In the genomic region with DNA sequence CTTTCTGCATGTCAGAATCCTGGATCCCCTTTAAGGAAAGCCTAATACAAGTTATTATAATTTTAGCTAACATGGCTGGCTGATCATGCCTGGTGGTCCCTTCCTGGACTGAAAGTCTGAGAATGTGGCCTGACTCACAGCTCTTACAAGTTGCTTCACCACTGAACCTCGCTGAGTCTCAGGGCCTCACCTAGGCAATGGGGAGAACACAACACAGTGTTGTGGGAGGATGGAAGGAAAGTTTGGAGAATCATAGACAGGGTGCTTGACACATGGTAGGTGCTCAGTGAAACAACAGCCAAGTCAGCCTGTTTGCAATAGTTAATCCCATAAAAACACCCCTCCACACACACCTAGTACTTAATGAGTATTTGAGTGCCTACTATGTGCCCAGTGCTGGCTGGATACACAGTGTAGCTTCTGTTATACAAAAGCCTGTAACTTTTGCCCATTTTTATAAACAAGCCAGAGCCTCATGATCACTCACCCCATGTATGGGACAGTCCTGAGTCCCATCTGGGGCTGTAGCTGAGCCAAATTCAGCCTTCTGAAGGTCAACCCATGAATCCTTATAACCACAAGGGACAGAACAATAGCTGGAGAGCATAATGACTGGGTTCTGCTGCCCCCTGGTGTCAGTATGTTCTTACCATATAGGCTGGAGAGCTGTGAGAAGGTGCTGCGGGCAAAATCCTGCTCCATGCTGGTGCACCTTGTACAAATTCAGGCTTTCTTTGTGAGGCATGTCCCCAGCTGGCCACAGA, we compare ENCODE assay signal across 8 cellular contexts. TPM values are rescaled to one million over a fixed set of nuclear protein-coding genes. Genes with fewer than 3 reads are reported as not detected.
DNase-seq lines count a peak whose midpoint lies in the region; ATAC-seq, FAIRE-seq and TF ChIP-seq lines count a peak whose summit lies in the region.

No MANE protein-coding gene starts in this region.

- FAIRE-seq in HepG2 (lab: Jason Lieb, UNC) = peak; percentile 96

- H3K36me3 ChIP-seq in HepG2 (replicated peaks in 1 of 2; ENCODE audit: control insufficient read depth in 1 of 2, insufficient read depth in 2 of 2, low read length in 2 of 2) = no peaks in the 10 kb centered on the region

- peak; percentile 94 for DNase-seq in Ammon's horn (ENCODE audit: low spot score)
- DNase-seq in NCI-H748 (lab: John Stamatoyannopoulos, UW; ENCODE audit: unreplicated experiment) = peak; percentile 78
- DNase-seq in activated CD4-positive, alpha-beta T cell treated with anti-CD3 and anti-CD28 coated beads, Interleukin-2, amount 50 U/mL, for 24 hours (ENCODE audit: low read depth in 1 of 2, low spot score in 1 of 2) = peak; percentile 35 to 73
- DNase-seq in coronary artery (ENCODE audit: low spot score) = no peak
- peak; percentile 76 for DNase-seq in HepG2 (ENCODE audit: low spot score)
- peak; percentile 43 to 63 (median 49) for DNase-seq in stimulated activated CD4-positive, alpha-beta T cell treated with anti-CD3 and anti-CD28 coated beads, TNF-alpha, amount 100 ng/mL, for 4 hours (ENCODE audit: low read depth in 3 of 3)

- ATAC-seq in GM18909 (IDR thresholded peaks at IDR 0.05; ENCODE audit: poor library complexity, unreplicated experiment) (peak; percentile 76), HG03354 (IDR thresholded peaks at IDR 0.05; ENCODE audit: poor library complexity, severe bottlenecking, unreplicated experiment) (peak; percentile 82), HepG2 (peak; percentile 54)

- intact Hi-C loops in HepG2 (cut with micrococcal nuclease; ENCODE audit: unreplicated experiment) = loop anchor here (1.0 to 2.0 kb wide), 3 partner anchors 55 to 418 kb away; no protein-coding TSS in a partner anchor

- H4K20me1 ChIP-seq in HepG2 (ENCODE audit: insufficient read depth, low read length) = no peaks in the 10 kb centered on the region

- H2AFZ ChIP-seq in HepG2 (ENCODE audit: low read length) = no peak overlapping the region

- peak; percentile 60 for TF ChIP-seq CTCF in coronary artery (IDR thresholded peaks at IDR 0.05)
- peak; percentile 91 for TF ChIP-seq CTCF in HepG2 (CRISPR knock-in tag; IDR thresholded peaks at IDR 0.05)

- H3K27me3 ChIP-seq in HepG2 (ENCODE audit: control insufficient read depth in 1 of 2, insufficient read depth in 2 of 2, low read length in 2 of 2) = peaks cover 11 to 31% of the 10 kb centered on the region in 2 experiments; a peak in 3 of 5 replicates

- H3K4me3 ChIP-seq in coronary artery = no peak overlapping the region
- H3K4me3 ChIP-seq in HepG2 (replicated peaks in 1 of 3; ENCODE audit: insufficient read depth in 1 of 3, low read depth in 2 of 3, low read length in 3 of 3) = no peak overlapping the region

- in situ Hi-C loops in HepG2 (cut with HindIII; ENCODE audit: extremely low pct_ligation_motif_present, low pct_unique_long_range_greater_than_20kb) = loop anchor here (5.0 to 25.0 kb wide), 4 partner anchors 195 to 570 kb away; no protein-coding TSS in a partner anchor

- CTCF ChIA-PET in HepG2 (lab: Yijun Ruan, JAX; ENCODE audit: low intra/inter-chr PET ratio, low total read pairs) = interaction anchor here (1.7 kb wide), 2 partner anchors 197 to 418 kb away, joined by 7 to 18 read pairs; no protein-coding TSS in a partner anchor

- TF ChIP-seq EP300 in HepG2 (IDR thresholded peaks at IDR 0.05; ENCODE audit: low read depth in 2 of 2, low read length in 2 of 2) (no peak), HepG2 (CRISPR knock-in tag; IDR thresholded peaks at IDR 0.05; ENCODE audit: borderline replicate concordance) (no peak)

- BruUV-seq in HepG2 (replicated peaks; lab: Mats Ljungman, UMichigan) = no TSS peak

- H3K27ac ChIP-seq in coronary artery (no peak overlapping the region), HepG2 (ENCODE audit: extremely low read length, insufficient read depth, low read length) (no peak overlapping the region)

- TF ChIP-seq RAD21 in HepG2 (CRISPR knock-in tag; IDR thresholded peaks at IDR 0.05) = peak; percentile 93

- POLR2A ChIA-PET in HepG2 (lab: Yijun Ruan, JAX) = interaction anchor here (0.8 to 1.2 kb wide), 5 partner anchors 8 to 418 kb away, joined by 3 to 11 read pairs (median 3); a partner anchor contains a TSS

- H3K9me3 ChIP-seq in HepG2 (ENCODE audit: low read length) = no peaks in the 10 kb centered on the region

- H3K4me2 ChIP-seq in HepG2 (ENCODE audit: low read depth, low read length) = no peak overlapping the region

- TF ChIP-seq POLR2A in HepG2 (IDR thresholded peaks at IDR 0.05; ENCODE audit: insufficient read depth in 1 of 2, low read depth in 2 of 2, low read length in 2 of 2) = no peak

- H3K9ac ChIP-seq in HepG2 (ENCODE audit: insufficient read depth, low read depth, low read length) = no peak overlapping the region

- peaks cover 56% of the 10 kb centered on the region for H3K4me1 ChIP-seq in HepG2 (ENCODE audit: insufficient read depth, low read length)

- 11% methylated on average over 2 of the region's 2 CpGs for WGBS in HepG2 (ENCODE audit: low lambda C conversion rate)

- no peaks in the 10 kb centered on the region for H3K79me2 ChIP-seq in HepG2 (ENCODE audit: insufficient read depth, low read length)

TF ChIP-seq in HepG2, 621 proteins besides CTCF, POLR2A, EP300 and RAD21 (continues in another document):
- no peak for TF ChIP-seq SOX6 (IDR thresholded peaks at IDR 0.05)
- peak; percentile 29; the same call in 1 of the 2 replicates for TF ChIP-seq SOX6 (CRISPR knock-in tag; IDR thresholded peaks at IDR 0.05)
- no peak for TF ChIP-seq ZSCAN20 (CRISPR knock-in tag; IDR thresholded peaks at IDR 0.05; ENCODE audit: borderline replicate concordance)
- TF ChIP-seq JUND (CRISPR knock-in tag; IDR thresholded peaks at IDR 0.05) = 0 out of 2 replicates have a peak, but pooled peaks have one; percentile 8
- no peak for TF ChIP-seq ZNF329 (CRISPR knock-in tag; IDR thresholded peaks at IDR 0.05; ENCODE audit: low read depth)
- no peak for TF ChIP-seq POLR2G (IDR thresholded peaks at IDR 0.05; ENCODE audit: low read depth, low read length)
- TF ChIP-seq HNF4A (CRISPR knock-in tag; IDR thresholded peaks at IDR 0.05) = 0 out of 2 replicates have a peak, but pooled peaks have one; percentile 9
- no peak for TF ChIP-seq HNRNPLL (IDR thresholded peaks at IDR 0.05; ENCODE audit: low read depth, low read length, poor library complexity, severe bottlenecking)
- 0 out of 2 replicates have a peak, but pooled peaks have one; percentile 18 for TF ChIP-seq RXRB (CRISPR knock-in tag; IDR thresholded peaks at IDR 0.05; ENCODE audit: borderline replicate concordance)
- peak; percentile 75 for TF ChIP-seq ZKSCAN1 (IDR thresholded peaks at IDR 0.05; ENCODE audit: low read length)
- no peak for TF ChIP-seq PRPF4 (IDR thresholded peaks at IDR 0.05; ENCODE audit: low read depth, low read length, poor library complexity, severe bottlenecking)
- peak; percentile 32 for TF ChIP-seq XRCC5 (optimal IDR thresholded peaks at IDR 0.05; ENCODE audit: low read length)
- TF ChIP-seq ZNF562 (CRISPR knock-in tag; IDR thresholded peaks at IDR 0.05; ENCODE audit: borderline replicate concordance) = no peak

RNA-seq across cellular contexts. Expression of a gene that starts 3.9 kb away (rescaled TPM):
- total RNA-seq in HepG2 (2016; rRNA removed; fragmentation: Illumina TruSeq; extraction: Trizol) = 2.5 and 3.7 TPM in 2 replicates
- 0.40 and 0.71 TPM in 2 replicates for total RNA-seq in HepG2 (2016; cell fraction: cytosol; rRNA removed; fragmentation: Illumina TruSeq; extraction: Trizol; ENCODE audit: low read depth)
- total RNA-seq in HepG2 (2016; cell fraction: insoluble cytoplasmic fraction; rRNA removed; fragmentation: Illumina TruSeq; extraction: Trizol) = 2.5 and 3.7 TPM in 2 replicates
- 1.2 and 1.4 TPM in 2 replicates for total RNA-seq in HepG2 (2016; cell fraction: membrane; rRNA removed; fragmentation: Illumina TruSeq; extraction: Trizol)
- 7.7 and 9.1 TPM in 2 replicates for total RNA-seq in HepG2 (2016; cell fraction: nucleus; rRNA removed; fragmentation: Illumina TruSeq; extraction: Trizol)
- polyA plus RNA-seq in HepG2 (2011; rRNA removed) = 3.8 and 8.3 TPM in 2 replicates
- polyA plus RNA-seq in HepG2 (2011; cell fraction: cytosol; rRNA removed) = 1.2 and 1.9 TPM in 2 replicates
- polyA plus RNA-seq in HepG2 (2011; cell fraction: nucleus; rRNA removed) = 34.1 and 36.0 TPM in 2 replicates
- polyA plus RNA-seq in HepG2 (2012) = 2.4 and 4.2 TPM in 2 replicates
- 0.34 and 0.45 TPM in 2 replicates for polyA plus RNA-seq in HepG2 (2016; cell fraction: cytosol; fragmentation: Illumina TruSeq; extraction: Trizol; ENCODE audit: low read depth)
- polyA plus RNA-seq in HepG2 (2016; cell fraction: insoluble cytoplasmic fraction; fragmentation: Illumina TruSeq; extraction: Trizol; ENCODE audit: low read depth) = 1.7 and 2.1 TPM in 2 replicates
- polyA plus RNA-seq in HepG2 (2016; cell fraction: membrane; fragmentation: Illumina TruSeq; extraction: Trizol; ENCODE audit: low read depth) = 0.49 and 0.72 TPM in 2 replicates
- 7.7 and 7.8 TPM in 2 replicates for polyA plus RNA-seq in HepG2 (2016; cell fraction: nucleus; fragmentation: Illumina TruSeq; extraction: Trizol; ENCODE audit: insufficient read depth, low read depth)
- polyA minus RNA-seq in HepG2 (2011; rRNA and poly(A)+ RNA removed; ENCODE audit: low replicate concordance) = 0.35 and 13.5 TPM in 2 replicates
- polyA minus RNA-seq in HepG2 (2011; cell fraction: cytosol; rRNA and poly(A)+ RNA removed) = 0.88 and 2.8 TPM in 2 replicates
- polyA minus RNA-seq in HepG2 (2011; cell fraction: nucleus; rRNA and poly(A)+ RNA removed) = 11.3 and 17.3 TPM in 2 replicates

RNA-seq across cellular contexts. Expression of a gene that starts 52.9 kb away (rescaled TPM):
- not detected in 2 replicates for total RNA-seq in HepG2 (2016; rRNA removed; fragmentation: Illumina TruSeq; extraction: Trizol)
- total RNA-seq in HepG2 (2016; cell fraction: cytosol; rRNA removed; fragmentation: Illumina TruSeq; extraction: Trizol; ENCODE audit: low read depth) = not detected in 2 replicates
- total RNA-seq in HepG2 (2016; cell fraction: insoluble cytoplasmic fraction; rRNA removed; fragmentation: Illumina TruSeq; extraction: Trizol) = not detected in 2 replicates
- total RNA-seq in HepG2 (2016; cell fraction: membrane; rRNA removed; fragmentation: Illumina TruSeq; extraction: Trizol) = not detected in 2 replicates
- not detected in 2 replicates for total RNA-seq in HepG2 (2016; cell fraction: nucleus; rRNA removed; fragmentation: Illumina TruSeq; extraction: Trizol)
- polyA plus RNA-seq in HepG2 (2011; rRNA removed) = not detected in 2 replicates
- polyA plus RNA-seq in HepG2 (2011; cell fraction: cytosol; rRNA removed) = not detected in 2 replicates
- polyA plus RNA-seq in HepG2 (2011; cell fraction: nucleus; rRNA removed) = not detected in 2 replicates
- polyA plus RNA-seq in HepG2 (2012) = not detected in 2 replicates
- polyA plus RNA-seq in HepG2 (2016; cell fraction: cytosol; fragmentation: Illumina TruSeq; extraction: Trizol; ENCODE audit: low read depth) = not detected in 2 replicates
- not detected in 2 replicates for polyA plus RNA-seq in HepG2 (2016; cell fraction: insoluble cytoplasmic fraction; fragmentation: Illumina TruSeq; extraction: Trizol; ENCODE audit: low read depth)
- not detected in 2 replicates for polyA plus RNA-seq in HepG2 (2016; cell fraction: membrane; fragmentation: Illumina TruSeq; extraction: Trizol; ENCODE audit: low read depth)
- not detected in 2 replicates for polyA plus RNA-seq in HepG2 (2016; cell fraction: nucleus; fragmentation: Illumina TruSeq; extraction: Trizol; ENCODE audit: insufficient read depth, low read depth)
- not detected in 2 replicates for polyA minus RNA-seq in HepG2 (2011; rRNA and poly(A)+ RNA removed; ENCODE audit: low replicate concordance)
- not detected in 2 replicates for polyA minus RNA-seq in HepG2 (2011; cell fraction: cytosol; rRNA and poly(A)+ RNA removed)
- polyA minus RNA-seq in HepG2 (2011; cell fraction: nucleus; rRNA and poly(A)+ RNA removed) = not detected in 2 replicates
